ENCODE assay signal across 8 cellular contexts in genomic region chr4:6673191-6673659, GRCh38. TPM values are rescaled to one million over a fixed set of nuclear protein-coding genes. Genes with fewer than 3 reads are reported as not detected.
A peak's percentile ranks its signal among the peaks of the same experiment; 100 is the strongest.
DNase-seq lines count a peak whose midpoint lies in the region; ATAC-seq and TF ChIP-seq lines count a peak whose summit lies in the region.
"Not testable (repeated sequence)": the region's sequence is repeated elsewhere in the genome, so short reads cannot be mapped to it uniquely, and the experiment has no call there.

No MANE protein-coding gene starts in this region.

- H4K20me1 ChIP-seq in neural progenitor cell (ENCODE audit: low read depth) = peaks cover 29% of the 10 kb centered on the region

- peak overlapping the region; percentile 68 for H3K4me3 ChIP-seq in CD4-positive, CD25-positive, alpha-beta regulatory T cell (ENCODE audit: low read depth, low read length)
- H3K4me3 ChIP-seq in Jurkat, Clone E6-1 (ENCODE audit: low read length) = peak overlapping the region; percentile 81
- H3K4me3 ChIP-seq in SJCRH30 (peak overlapping the region; percentile 67), duodenal mucosa (ENCODE audit: low read depth in 1 of 2, low read length in 2 of 2) (peak overlapping the region; percentile 63 to 70), iPS-15b (ENCODE audit: low read depth, low read length) (peak overlapping the region; percentile 93), neural progenitor cell (peak overlapping the region; percentile 83)

- ATAC-seq in CD4-positive, CD25-positive, alpha-beta regulatory T cell (ENCODE audit: low read depth in 2 of 2) = not testable (repeated sequence)
- ATAC-seq in activated T-cell treated with anti-CD3 and anti-CD28 coated beads, Interleukin-2, amount 50 U/mL, for 72 hours (replicated peaks in 1 of 2) = peak; percentile 12 to 23

- H3K36me3 Mint-ChIP-seq in CD4-positive, CD25-positive, alpha-beta regulatory T cell = peaks cover 27% of the 10 kb centered on the region
- H3K36me3 Mint-ChIP-seq in activated T-cell treated with anti-CD3 and anti-CD28 coated beads, Interleukin-2, amount 50 U/mL, for 72 hours (ENCODE audit: insufficient read depth in 2 of 2) = peaks cover 18 to 22% of the 10 kb centered on the region in 2 donors
- peaks cover 28% of the 10 kb centered on the region for H3K36me3 Mint-ChIP-seq in neural progenitor cell

- not testable (repeated sequence) for TF ChIP-seq CTCF in neural progenitor cell (IDR thresholded peaks at IDR 0.05)

- peaks cover 16 to 46% (median 38%) of the 10 kb centered on the region in 4 donors for H3K4me1 Mint-ChIP-seq in CD4-positive, CD25-positive, alpha-beta regulatory T cell
- H3K4me1 Mint-ChIP-seq in activated T-cell treated with anti-CD3 and anti-CD28 coated beads, Interleukin-2, amount 50 U/mL, for 72 hours (ENCODE audit: low read depth) = peaks cover 37% of the 10 kb centered on the region
- H3K4me1 Mint-ChIP-seq in neural progenitor cell = peaks cover 34% of the 10 kb centered on the region

- H3K9me3 ChIP-seq in CD4-positive, CD25-positive, alpha-beta regulatory T cell (ENCODE audit: control insufficient read depth in 2 of 2, low read length in 2 of 2); SJCRH30 (replicated peaks); duodenal mucosa (ENCODE audit: control insufficient read depth in 1 of 2, low read length in 2 of 2); iPS-15b (ENCODE audit: control insufficient read depth, insufficient read depth, low read length); neural progenitor cell (ENCODE audit: low read depth): not testable (repeated sequence)

- H3K4me3 Mint-ChIP-seq in CD4-positive, CD25-positive, alpha-beta regulatory T cell = peak overlapping the region; percentile 96 to 100 (median 98)
- H3K4me3 Mint-ChIP-seq in activated T-cell treated with anti-CD3 and anti-CD28 coated beads, Interleukin-2, amount 50 U/mL, for 72 hours = peak overlapping the region; percentile 79 to 80
- peak overlapping the region; percentile 90 for H3K4me3 Mint-ChIP-seq in neural progenitor cell

- H3K79me2 ChIP-seq in neural progenitor cell (ENCODE audit: low read depth) = peaks cover 38% of the 10 kb centered on the region

- peaks cover 14% of the 10 kb centered on the region for H3K27me3 Mint-ChIP-seq in CD4-positive, CD25-positive, alpha-beta regulatory T cell
- not testable (repeated sequence) for H3K27me3 Mint-ChIP-seq in activated T-cell treated with anti-CD3 and anti-CD28 coated beads, Interleukin-2, amount 50 U/mL, for 72 hours (ENCODE audit: low read depth); neural progenitor cell (ENCODE audit: insufficient read depth, low read depth)

- DNase-seq in CD4-positive, CD25-positive, alpha-beta regulatory T cell = peak in 2 of 3 donors; percentile 33 to 35
- DNase-seq in Jurkat, Clone E6-1 (ENCODE audit: low read depth, low spot score) = peak; percentile 56
- peak; percentile 53 to 59 for DNase-seq in SJCRH30
- DNase-seq in activated T-cell treated with anti-CD3 and anti-CD28 coated beads, Interleukin-2, amount 50 U/mL, for 72 hours = peak; percentile 64 to 65
- DNase-seq in neural progenitor cell (ENCODE audit: low spot score) = not testable (repeated sequence)
- peak; percentile 39 for DNase-seq in stimulated activated naive CD4-positive, alpha-beta T cell treated with Interleukin-2 at 50 U/mL for 16 hours (lab: John Stamatoyannopoulos, UW)

- peak overlapping the region; percentile 50 to 76 for H3K9ac ChIP-seq in duodenal mucosa (ENCODE audit: low read depth in 1 of 2, low read length in 2 of 2)
- not testable (repeated sequence) for H3K9ac ChIP-seq in iPS-15b (ENCODE audit: low read depth, low read length); neural progenitor cell

- H2AFZ ChIP-seq in neural progenitor cell (replicated peaks) = peak overlapping the region; percentile 44

- H3K27me3 ChIP-seq in CD4-positive, CD25-positive, alpha-beta regulatory T cell (ENCODE audit: control insufficient read depth, insufficient read depth, low read length); SJCRH30; duodenal mucosa (ENCODE audit: control insufficient read depth in 1 of 2, insufficient read depth in 2 of 2, low read length in 2 of 2); iPS-15b (ENCODE audit: control insufficient read depth, insufficient read depth, low read length); neural progenitor cell: not testable (repeated sequence)

- H3F3A ChIP-seq in neural progenitor cell (ENCODE audit: low read depth) = not testable (repeated sequence)

- H3K27ac Mint-ChIP-seq in CD4-positive, CD25-positive, alpha-beta regulatory T cell = peak overlapping the region; percentile 93 to 98 (median 97)
- H3K27ac Mint-ChIP-seq in activated T-cell treated with anti-CD3 and anti-CD28 coated beads, Interleukin-2, amount 50 U/mL, for 72 hours = peak overlapping the region; percentile 95
- peak overlapping the region; percentile 99 for H3K27ac Mint-ChIP-seq in neural progenitor cell

- not testable (repeated sequence) for H3K36me3 ChIP-seq in CD4-positive, CD25-positive, alpha-beta regulatory T cell (ENCODE audit: control insufficient read depth, insufficient read depth, low read length); duodenal mucosa (ENCODE audit: control insufficient read depth in 1 of 2, insufficient read depth in 2 of 2, low read length in 2 of 2); iPS-15b (ENCODE audit: control insufficient read depth, insufficient read depth, low read length); neural progenitor cell
- H3K36me3 ChIP-seq in SJCRH30 = peaks cover 12% of the 10 kb centered on the region

- H3K27ac ChIP-seq in CD4-positive, CD25-positive, alpha-beta regulatory T cell (ENCODE audit: insufficient read depth, low read length, poor library complexity, severe bottlenecking) = peak overlapping the region; percentile 79
- H3K27ac ChIP-seq in SJCRH30 = peak overlapping the region; percentile 61
- H3K27ac ChIP-seq in duodenal mucosa (ENCODE audit: low read depth, low read length); neural progenitor cell: not testable (repeated sequence)

- H3K4me1 ChIP-seq in CD4-positive, CD25-positive, alpha-beta regulatory T cell (ENCODE audit: control insufficient read depth, insufficient read depth, low read length, poor library complexity, severe bottlenecking) = peaks cover 33% of the 10 kb centered on the region
- H3K4me1 ChIP-seq in SJCRH30; iPS-15b (ENCODE audit: control insufficient read depth, insufficient read depth, low read length): not testable (repeated sequence)
- peaks cover 17 to 30% of the 10 kb centered on the region in 2 donors for H3K4me1 ChIP-seq in duodenal mucosa (ENCODE audit: control insufficient read depth in 1 of 2, insufficient read depth in 2 of 2, low read length in 2 of 2)
- H3K4me1 ChIP-seq in neural progenitor cell = peaks cover 21% of the 10 kb centered on the region

- peak overlapping the region; percentile 94 for H3K4me2 ChIP-seq in neural progenitor cell

- not testable (repeated sequence) for H3K9me3 Mint-ChIP-seq in CD4-positive, CD25-positive, alpha-beta regulatory T cell; activated T-cell treated with anti-CD3 and anti-CD28 coated beads, Interleukin-2, amount 50 U/mL, for 72 hours; neural progenitor cell

RNA-seq across cellular contexts. Expression of gene S100P, which starts 20.5 kb away (rescaled TPM):
- total RNA-seq in CD4-positive, CD25-positive, alpha-beta regulatory T cell = not detected
- polyA plus RNA-seq in CD4-positive, CD25-positive, alpha-beta regulatory T cell = 1 to 10 TPM in 3 of 4 donors, not detected in 1; 1.2 to 4.1 (median 1.5) TPM
- polyA plus RNA-seq in Jurkat, Clone E6-1 (2012; ENCODE audit: insufficient read depth, insufficient read length) = not detected
- 0.13 and 0.18 TPM in 2 replicates for total RNA-seq in SJCRH30 (2014; rRNA removed; shearing (Covaris generic))
- 10 to 100 TPM; 18.0 to 84.6 TPM for total RNA-seq in activated T-cell treated with anti-CD3 and anti-CD28 coated beads, Interleukin-2, amount 50 U/mL, for 72 hours
- not detected in 2 replicates for total RNA-seq in neural progenitor cell (ENCODE audit: low replicate concordance)

RNA-seq across cellular contexts. Expression of gene MRFAP1, which starts 32.7 kb away (rescaled TPM):
- total RNA-seq in CD4-positive, CD25-positive, alpha-beta regulatory T cell = 202 TPM
- 100 to 1,000 TPM; 148 to 188 (median 180) TPM for polyA plus RNA-seq in CD4-positive, CD25-positive, alpha-beta regulatory T cell
- polyA plus RNA-seq in Jurkat, Clone E6-1 (2012; ENCODE audit: insufficient read depth, insufficient read length) = 228 TPM
- total RNA-seq in SJCRH30 (2014; rRNA removed; shearing (Covaris generic)) = 306 and 313 TPM in 2 replicates
- total RNA-seq in activated T-cell treated with anti-CD3 and anti-CD28 coated beads, Interleukin-2, amount 50 U/mL, for 72 hours = 100 to 1,000 TPM; 148 to 153 TPM
- 162 and 178 TPM in 2 replicates for total RNA-seq in neural progenitor cell (ENCODE audit: low replicate concordance)

RNA-seq across cellular contexts. Expression of gene MRFAP1L1, which starts 36.4 kb away (rescaled TPM):
- 32.6 TPM for total RNA-seq in CD4-positive, CD25-positive, alpha-beta regulatory T cell
- 100 to 1,000 TPM; 139 to 156 (median 150) TPM for polyA plus RNA-seq in CD4-positive, CD25-positive, alpha-beta regulatory T cell
- 58.2 TPM for polyA plus RNA-seq in Jurkat, Clone E6-1 (2012; ENCODE audit: insufficient read depth, insufficient read length)
- total RNA-seq in SJCRH30 (2014; rRNA removed; shearing (Covaris generic)) = 88.4 and 88.7 TPM in 2 replicates
- total RNA-seq in activated T-cell treated with anti-CD3 and anti-CD28 coated beads, Interleukin-2, amount 50 U/mL, for 72 hours = 10 to 100 TPM; 53.3 to 57.7 TPM
- 90.6 and 141 TPM in 2 replicates for total RNA-seq in neural progenitor cell (ENCODE audit: low replicate concordance)

RNA-seq across cellular contexts. Expression of gene BLOC1S4, which starts 42.7 kb away (rescaled TPM):
- 27.5 TPM for total RNA-seq in CD4-positive, CD25-positive, alpha-beta regulatory T cell
- polyA plus RNA-seq in CD4-positive, CD25-positive, alpha-beta regulatory T cell = 100 to 1,000 TPM in 1 of 4 donors, 10 to 100 TPM in 3; 81.1 to 103 (median 94.8) TPM
- polyA plus RNA-seq in Jurkat, Clone E6-1 (2012; ENCODE audit: insufficient read depth, insufficient read length) = 10.1 TPM
- total RNA-seq in SJCRH30 (2014; rRNA removed; shearing (Covaris generic)) = 17.2 and 18.2 TPM in 2 replicates
- 10 to 100 TPM; 14.1 to 14.6 TPM for total RNA-seq in activated T-cell treated with anti-CD3 and anti-CD28 coated beads, Interleukin-2, amount 50 U/mL, for 72 hours
- total RNA-seq in neural progenitor cell (ENCODE audit: low replicate concordance) = 10.5 and 24.6 TPM in 2 replicates

Comparison
In these comparisons a context has a peak if more than half of its experiments do, and no peak if none do; other contexts are left out.
1. RNA of gene S100P, which starts 20.5 kb away (total RNA-seq): 18.0 to 84.6 TPM in activated T-cell treated with anti-CD3 and anti-CD28 coated beads, Interleukin-2, amount 50 U/mL, for 72 hours; not detected in CD4-positive, CD25-positive, alpha-beta regulatory T cell (single experiment), 0.13 to 0.18 TPM in SJCRH30 and not detected in neural progenitor cell; every median in the first group is over 10 times any median in the second.
2. Peak in every context shown above with its lines, with median percentiles within 50 percentile points of each other: H3K4me3 ChIP-seq, H3K27ac Mint-ChIP-seq and H3K4me3 Mint-ChIP-seq.